Comparison of ENCODE assay signal across 1 cellular context in the genomic region with DNA sequence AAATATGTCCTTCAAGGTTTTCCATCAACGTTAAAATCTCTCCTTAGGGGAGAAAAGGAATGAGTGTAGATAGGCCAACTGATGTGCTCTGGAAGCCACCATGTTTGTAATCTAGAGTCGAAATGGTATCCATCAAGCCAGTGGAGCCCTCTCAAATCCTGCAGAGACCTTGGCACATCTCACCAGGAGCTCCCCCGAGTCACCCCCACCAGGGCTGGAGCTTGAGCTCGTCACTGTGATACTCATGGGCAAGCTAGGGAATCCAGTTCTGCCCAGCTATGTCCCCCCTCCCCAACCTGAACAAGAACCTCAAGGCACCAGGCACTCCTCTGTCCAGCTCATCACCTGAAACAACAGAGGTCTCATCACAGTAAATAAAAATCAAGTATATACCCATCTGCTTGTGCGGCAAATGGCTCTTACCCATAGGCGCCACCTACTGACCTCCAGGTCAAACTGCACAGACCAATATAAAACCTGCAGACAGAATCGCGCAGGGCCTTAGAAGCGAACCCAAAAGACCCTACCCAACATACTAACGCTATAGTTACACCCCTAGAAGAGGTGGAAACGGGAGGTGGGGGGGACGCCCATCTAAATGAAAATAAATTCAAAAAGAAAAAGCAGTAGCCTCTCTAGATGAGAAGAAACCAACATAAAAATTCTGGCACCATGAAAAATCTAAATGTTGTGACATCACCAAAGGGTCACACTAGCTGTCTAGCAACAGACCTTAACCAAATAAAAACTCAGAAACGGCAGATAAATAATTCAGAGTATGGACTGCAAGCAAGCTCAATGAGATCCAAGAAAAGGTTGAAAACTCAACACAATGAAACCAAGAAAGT.
TF ChIP-seq lines count a peak whose summit lies in the region.

No MANE protein-coding gene starts in this region.

TF ChIP-seq in K562, 482 proteins besides CTCF, POLR2A, EP300 and RAD21 (continued from another document):
- TF ChIP-seq, protein P1, sequence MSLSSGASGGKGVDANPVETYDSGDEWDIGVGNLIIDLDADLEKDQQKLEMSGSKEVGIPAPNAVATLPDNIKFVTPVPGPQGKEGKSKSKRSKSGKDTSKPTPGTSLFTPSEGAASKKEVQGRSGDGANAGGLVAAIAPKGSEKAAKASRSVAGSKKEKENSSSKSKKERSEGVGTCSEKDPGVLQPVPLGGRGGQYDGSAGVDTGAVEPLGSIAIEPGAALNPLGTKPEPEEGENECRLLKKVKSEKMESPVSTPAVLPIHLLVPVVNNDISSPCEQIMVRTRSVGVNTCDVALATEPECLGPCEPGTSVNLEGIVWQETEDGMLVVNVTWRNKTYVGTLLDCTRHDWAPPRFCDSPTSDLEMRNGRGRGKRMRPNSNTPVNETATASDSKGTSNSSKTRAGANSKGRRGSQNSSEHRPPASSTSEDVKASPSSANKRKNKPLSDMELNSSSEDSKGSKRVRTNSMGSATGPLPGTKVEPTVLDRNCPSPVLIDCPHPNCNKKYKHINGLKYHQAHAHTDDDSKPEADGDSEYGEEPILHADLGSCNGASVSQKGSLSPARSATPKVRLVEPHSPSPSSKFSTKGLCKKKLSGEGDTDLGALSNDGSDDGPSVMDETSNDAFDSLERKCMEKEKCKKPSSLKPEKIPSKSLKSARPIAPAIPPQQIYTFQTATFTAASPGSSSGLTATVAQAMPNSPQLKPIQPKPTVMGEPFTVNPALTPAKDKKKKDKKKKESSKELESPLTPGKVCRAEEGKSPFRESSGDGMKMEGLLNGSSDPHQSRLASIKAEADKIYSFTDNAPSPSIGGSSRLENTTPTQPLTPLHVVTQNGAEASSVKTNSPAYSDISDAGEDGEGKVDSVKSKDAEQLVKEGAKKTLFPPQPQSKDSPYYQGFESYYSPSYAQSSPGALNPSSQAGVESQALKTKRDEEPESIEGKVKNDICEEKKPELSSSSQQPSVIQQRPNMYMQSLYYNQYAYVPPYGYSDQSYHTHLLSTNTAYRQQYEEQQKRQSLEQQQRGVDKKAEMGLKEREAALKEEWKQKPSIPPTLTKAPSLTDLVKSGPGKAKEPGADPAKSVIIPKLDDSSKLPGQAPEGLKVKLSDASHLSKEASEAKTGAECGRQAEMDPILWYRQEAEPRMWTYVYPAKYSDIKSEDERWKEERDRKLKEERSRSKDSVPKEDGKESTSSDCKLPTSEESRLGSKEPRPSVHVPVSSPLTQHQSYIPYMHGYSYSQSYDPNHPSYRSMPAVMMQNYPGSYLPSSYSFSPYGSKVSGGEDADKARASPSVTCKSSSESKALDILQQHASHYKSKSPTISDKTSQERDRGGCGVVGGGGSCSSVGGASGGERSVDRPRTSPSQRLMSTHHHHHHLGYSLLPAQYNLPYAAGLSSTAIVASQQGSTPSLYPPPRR (CRISPR knock-in tag; IDR thresholded peaks at IDR 0.05; ENCODE audit: borderline replicate concordance), result no peak
- TF ChIP-seq NONO (IDR thresholded peaks at IDR 0.05; ENCODE audit: low read depth in 2 of 2, low read length in 1 of 2) (no peak), RBM22 (IDR thresholded peaks at IDR 0.05; ENCODE audit: low read depth, low read length, poor library complexity, severe bottlenecking) (no peak), RCOR1 (IDR thresholded peaks at IDR 0.05; ENCODE audit: borderline replicate concordance in 1 of 2, low read depth in 2 of 2, low read length in 2 of 2) (no peak), ZC3H8 (IDR thresholded peaks at IDR 0.05) (no peak), GABPB1 (CRISPR knock-in tag; IDR thresholded peaks at IDR 0.05) (no peak), ZNF699 (CRISPR knock-in tag; IDR thresholded peaks at IDR 0.05; ENCODE audit: insufficient replicate concordance) (no peak), FOXJ2 (tag; IDR thresholded peaks at IDR 0.05) (no peak), ETS2 (tag; IDR thresholded peaks at IDR 0.05; ENCODE audit: borderline replicate concordance, poor library complexity, severe bottlenecking) (no peak), SPI1 (IDR thresholded peaks at IDR 0.05; ENCODE audit: borderline replicate concordance, low read depth, low read length) (no peak), RAD51 (IDR thresholded peaks at IDR 0.05; ENCODE audit: borderline replicate concordance, low read depth) (no peak), TBL1XR1 (IDR thresholded peaks at IDR 0.05; ENCODE audit: low read length in 2 of 2) (no peak)
- TF ChIP-seq, protein P2, sequence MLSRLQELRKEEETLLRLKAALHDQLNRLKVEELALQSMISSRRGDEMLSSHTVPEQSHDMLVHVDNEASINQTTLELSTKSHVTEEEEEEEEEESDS (CRISPR knock-in tag; IDR thresholded peaks at IDR 0.05), result no peak
- TF ChIP-seq, protein P3, sequence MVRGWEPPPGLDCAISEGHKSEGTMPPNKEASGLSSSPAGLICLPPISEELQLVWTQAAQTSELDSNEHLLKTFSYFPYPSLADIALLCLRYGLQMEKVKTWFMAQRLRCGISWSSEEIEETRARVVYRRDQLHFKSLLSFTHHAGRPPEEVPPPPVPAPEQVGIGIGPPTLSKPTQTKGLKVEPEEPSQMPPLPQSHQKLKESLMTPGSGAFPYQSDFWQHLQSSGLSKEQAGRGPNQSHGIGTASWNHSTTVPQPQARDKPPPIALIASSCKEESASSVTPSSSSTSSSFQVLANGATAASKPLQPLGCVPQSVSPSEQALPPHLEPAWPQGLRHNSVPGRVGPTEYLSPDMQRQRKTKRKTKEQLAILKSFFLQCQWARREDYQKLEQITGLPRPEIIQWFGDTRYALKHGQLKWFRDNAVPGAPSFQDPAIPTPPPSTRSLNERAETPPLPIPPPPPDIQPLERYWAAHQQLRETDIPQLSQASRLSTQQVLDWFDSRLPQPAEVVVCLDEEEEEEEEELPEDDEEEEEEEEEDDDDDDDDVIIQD (CRISPR knock-in tag; IDR thresholded peaks at IDR 0.05), result no peak
- TF ChIP-seq, protein P4, sequence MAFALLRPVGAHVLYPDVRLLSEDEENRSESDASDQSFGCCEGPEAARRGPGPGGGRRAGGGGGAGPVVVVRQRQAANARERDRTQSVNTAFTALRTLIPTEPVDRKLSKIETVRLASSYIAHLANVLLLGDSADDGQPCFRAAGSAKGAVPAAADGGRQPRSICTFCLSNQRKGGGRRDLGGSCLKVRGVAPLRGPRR (CRISPR knock-in tag; IDR thresholded peaks at IDR 0.05), result no peak
